In the genomic region with DNA sequence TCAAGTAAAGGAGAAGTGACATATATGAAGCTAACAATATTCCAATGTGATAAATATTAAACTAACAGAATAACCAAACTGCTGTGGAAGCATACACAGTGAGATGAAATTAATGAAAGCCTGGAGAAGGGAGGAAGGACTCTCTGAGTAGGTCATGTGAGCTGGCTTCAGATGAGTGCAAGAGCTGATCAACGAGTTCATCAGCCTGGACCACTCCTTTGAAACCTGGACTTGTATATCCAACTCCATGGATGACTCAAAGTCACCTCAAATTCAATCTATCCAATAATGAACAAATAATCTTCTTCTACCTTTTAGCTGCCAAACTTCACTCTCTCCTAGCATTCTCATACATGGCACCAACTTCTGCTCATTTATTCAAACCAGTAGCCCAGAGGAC, we compare ENCODE assay signal across 21 cellular contexts.
"Had no signal": no experiment of that assay in that cellular context is flagged by ENCODE, and none has a peak within 500 bp of the region (broad histone marks: within the 10 kb centered on the region; RNA-seq: fewer than 3 reads in every experiment).

No MANE protein-coding gene starts in this region.

- H3K9me3 ChIP-seq: esophagus muscularis mucosa, gastroesophageal sphincter, heart right ventricle, left lung, lower lobe of right lung had no signal

- H3K27ac ChIP-seq: coronary artery, dorsolateral prefrontal cortex, epithelial cell of prostate, esophagus muscularis mucosa, foreskin keratinocyte, gastroesophageal sphincter, heart right ventricle, left lung, lower lobe of right lung had no signal

- H3K27ac Mint-ChIP-seq: naive thymus-derived CD4-positive, alpha-beta T cell had no signal

- H3K27me3 Mint-ChIP-seq: naive thymus-derived CD4-positive, alpha-beta T cell had no signal

- H3K9me3 Mint-ChIP-seq: naive thymus-derived CD4-positive, alpha-beta T cell had no signal

- H3K27me3 ChIP-seq: dorsolateral prefrontal cortex, esophagus muscularis mucosa, foreskin keratinocyte, gastroesophageal sphincter, heart right ventricle, left lung had no signal

- DNase-seq: dermis blood vessel endothelial cell; dorsolateral prefrontal cortex; effector CD4-positive, alpha-beta T cell; effector memory CD4-positive, alpha-beta T cell; erythroblast; foreskin keratinocyte; glutamatergic neuron; head of caudate nucleus; heart right ventricle; hippocampal formation; left cardiac atrium; left lung; left ventricle myocardium superior; lower lobe of right lung; mesendoderm; midbrain; naive thymus-derived CD4-positive, alpha-beta T cell had no signal

- ATAC-seq: foreskin keratinocyte; gastroesophageal sphincter; heart right ventricle; left cardiac atrium; left lung; left ventricle myocardium superior; lower lobe of right lung; naive thymus-derived CD4-positive, alpha-beta T cell had no signal

- H3K4me3 ChIP-seq: coronary artery, dorsolateral prefrontal cortex, esophagus muscularis mucosa, gastroesophageal sphincter, heart right ventricle, left lung, lower lobe of right lung had no signal

- H3K4me1 ChIP-seq: foreskin keratinocyte, gastroesophageal sphincter, heart right ventricle, left lung, lower lobe of right lung had no signal

- H3K4me3 Mint-ChIP-seq: naive thymus-derived CD4-positive, alpha-beta T cell had no signal
